ENCODE assay signal across 8 cellular contexts in the genomic region with DNA sequence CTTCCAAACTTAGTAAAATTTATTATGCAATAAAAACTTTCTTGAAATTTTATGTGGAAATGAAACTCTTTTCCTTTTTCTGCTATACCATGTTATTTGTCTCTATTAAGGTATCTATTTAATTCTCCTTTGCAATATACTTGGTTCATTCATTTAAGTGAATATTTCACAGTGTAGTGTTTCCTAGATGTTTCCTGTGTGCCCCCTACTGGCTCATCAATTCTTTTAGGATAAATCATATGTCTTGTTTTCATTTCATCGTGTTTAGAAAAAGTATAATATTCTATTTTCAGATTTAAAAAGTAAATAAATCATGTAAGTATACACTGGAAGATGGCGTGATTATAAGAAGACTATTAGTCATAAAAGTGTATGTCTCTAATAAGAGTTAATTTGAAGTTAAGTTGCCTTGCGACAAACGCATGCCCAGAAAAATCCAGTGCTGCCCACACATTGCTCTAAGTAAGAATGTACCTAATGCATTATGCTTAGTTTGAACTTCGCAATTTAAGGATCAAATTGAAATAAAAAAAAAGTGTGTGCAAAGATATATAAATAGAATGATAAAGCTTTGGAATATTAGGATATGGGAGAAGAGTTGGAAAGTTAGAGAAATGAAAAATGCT.
DNase-seq lines count a peak whose midpoint lies in the region; ATAC-seq and TF ChIP-seq lines count a peak whose summit lies in the region.

No MANE protein-coding gene starts in this region.

- peak; percentile 56 for ATAC-seq in GM19328 (IDR thresholded peaks at IDR 0.05; ENCODE audit: unreplicated experiment)

- peak; percentile 82 for TF ChIP-seq CTCF in VCaP (conservative IDR thresholded peaks at IDR 0.05)

- peak; percentile 29 for DNase-seq in Ammon's horn (ENCODE audit: low spot score)
- peak; percentile 56 to 70 for DNase-seq in Kasumi-1 (lab: John Stamatoyannopoulos, UW)
- DNase-seq in midbrain (lab: John Stamatoyannopoulos, UW), result peak; percentile 13
- DNase-seq in GDM1 (lab: John Stamatoyannopoulos, UW), result no peak
- DNase-seq in activated gamma-delta T cell (lab: John Stamatoyannopoulos, UW), result no peak
- no peak for DNase-seq in stimulated activated CD4-positive, alpha-beta T cell treated with anti-CD3 and anti-CD28 coated beads, Interleukin-4, amount 100 ng/mL, for 24 hours

- H3K27ac ChIP-seq in VCaP, result no peak overlapping the region

Comparison
In these comparisons a context has a peak if more than half of its experiments do, and no peak if none do; other contexts are left out.
1. DNase-seq: peak in Ammon's horn (single experiment), Kasumi-1 (2 of 2) and midbrain (single experiment); none in GDM1 (single experiment), activated gamma-delta T cell (single experiment) and stimulated activated CD4-positive, alpha-beta T cell treated with anti-CD3 and anti-CD28 coated beads, Interleukin-4, amount 100 ng/mL, for 24 hours (single experiment).